Comparison of ENCODE assay signal across 8 cellular contexts in the genomic region with DNA sequence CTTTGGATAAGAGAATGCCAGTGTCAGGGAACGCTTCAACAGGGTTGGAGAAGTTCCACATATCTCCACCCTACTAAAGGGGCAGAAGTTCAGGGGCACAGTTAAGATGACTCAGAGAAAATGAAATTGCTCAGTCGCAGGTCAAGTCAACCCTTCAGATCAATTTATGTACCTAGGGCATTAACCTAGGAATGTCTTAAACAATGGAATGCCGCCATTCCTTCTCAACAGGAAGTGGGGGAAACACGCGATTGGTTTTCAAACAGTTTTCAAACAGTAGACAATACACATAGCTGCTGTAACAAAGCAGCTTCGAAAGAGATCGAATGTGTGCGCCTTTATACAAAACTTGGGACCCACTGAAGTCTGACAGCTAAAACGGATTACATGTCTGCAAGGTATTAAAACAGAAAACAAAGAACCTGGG. TPM values are rescaled to one million over a fixed set of nuclear protein-coding genes. Genes with fewer than 3 reads are reported as not detected.
DNase-seq lines count a peak whose midpoint lies in the region; TF ChIP-seq lines count a peak whose summit lies in the region.

No MANE protein-coding gene starts in this region.

- DNase-seq in AG10803 (ENCODE audit: low read depth) (peak; percentile 65), HK-2 (ENCODE audit: unreplicated experiment) (peak; percentile 29), SK-N-SH (peak; percentile 44), epithelial cell of proximal tubule (ENCODE audit: low read depth) (peak; percentile 53), mucosa of gallbladder (ENCODE audit: low spot score) (peak; percentile 70), NCI-H2196 (lab: John Stamatoyannopoulos, UW; ENCODE audit: unreplicated experiment) (no peak), ecto neural progenitor cell (ENCODE audit: low spot score) (no peak), NCI-H187 treated with DMSO at 0.1 percent for 48 hours (lab: John Stamatoyannopoulos, UW) (no peak)

- peak overlapping the region; percentile 71 to 79 for H3K27ac ChIP-seq in SK-N-SH (ENCODE audit: low read depth in 2 of 2, low read length in 1 of 2)

- WGBS in SK-N-SH (ENCODE audit: low lambda C conversion rate): 2% methylated on average over 9 of the region's 9 CpGs

- peaks cover 7% of the 10 kb centered on the region for H3F3A ChIP-seq in SK-N-SH (replicated peaks; ENCODE audit: insufficient read depth)

- H3K4me3 ChIP-seq in AG10803 (ENCODE audit: low read length) (peak overlapping the region; percentile 98), SK-N-SH (ENCODE audit: low read depth in 2 of 2, low read length in 1 of 2) (peak overlapping the region; percentile 81 to 85), epithelial cell of proximal tubule (ENCODE audit: low read depth, low read length) (peak overlapping the region; percentile 97)

- no peaks in the 10 kb centered on the region for H4K20me1 ChIP-seq in SK-N-SH (ENCODE audit: insufficient read depth)

- CTCF ChIA-PET in SK-N-SH (lab: Yijun Ruan, JAX): interaction anchor here (1.5 to 2.2 kb wide), 2 partner anchors 23 to 417 kb away, joined by 6 to 14 read pairs; no protein-coding TSS in a partner anchor

- peak overlapping the region; percentile 88 for H3K4me2 ChIP-seq in SK-N-SH

- H3K27me3 ChIP-seq in SK-N-SH (ENCODE audit: insufficient read depth): no peaks in the 10 kb centered on the region

- H3K9me3 ChIP-seq in SK-N-SH: no peaks in the 10 kb centered on the region

- H3K4me1 ChIP-seq in SK-N-SH (ENCODE audit: control insufficient read depth in 1 of 2, insufficient read depth in 2 of 2, low read depth in 1 of 2, low read length in 1 of 2): peaks cover 7 to 12% of the 10 kb centered on the region in 2 experiments; a peak in 3 of 4 replicates

- H3K9me2 ChIP-seq in SK-N-SH: no peaks in the 10 kb centered on the region

- TF ChIP-seq CTCF in AG10803 (conservative IDR thresholded peaks at IDR 0.05; ENCODE audit: low read length) (no peak), SK-N-SH (IDR thresholded peaks at IDR 0.05) (no peak), epithelial cell of proximal tubule (conservative IDR thresholded peaks at IDR 0.05; ENCODE audit: low read depth, low read length) (no peak)

- no peak for TF ChIP-seq EP300 in SK-N-SH (IDR thresholded peaks at IDR 0.05; ENCODE audit: borderline replicate concordance in 1 of 2, low read depth in 1 of 2, low read length in 1 of 2)

- H2AFZ ChIP-seq in SK-N-SH (ENCODE audit: low read depth): peak overlapping the region; percentile 55

- H3K36me3 ChIP-seq in SK-N-SH (replicated peaks in 1 of 2; ENCODE audit: control insufficient read depth in 1 of 2, insufficient read depth in 2 of 2, low read length in 1 of 2): peaks cover 28 to 37% of the 10 kb centered on the region in 2 experiments

- POLR2A ChIA-PET in SK-N-SH (lab: Yijun Ruan, JAX): interaction anchor here (1.6 kb wide), 1 partner anchor 361 kb away, joined by 7 read pairs; a partner anchor contains a TSS

- H3K9ac ChIP-seq in SK-N-SH: peak overlapping the region; percentile 95

- no peak for TF ChIP-seq RAD21 in SK-N-SH (IDR thresholded peaks at IDR 0.05; ENCODE audit: low read length)

- H3K79me2 ChIP-seq in SK-N-SH (ENCODE audit: insufficient read depth): peaks cover 62% of the 10 kb centered on the region

TF ChIP-seq in SK-N-SH, 30 proteins besides CTCF, POLR2A, EP300 and RAD21:
- TF ChIP-seq, protein P1, sequence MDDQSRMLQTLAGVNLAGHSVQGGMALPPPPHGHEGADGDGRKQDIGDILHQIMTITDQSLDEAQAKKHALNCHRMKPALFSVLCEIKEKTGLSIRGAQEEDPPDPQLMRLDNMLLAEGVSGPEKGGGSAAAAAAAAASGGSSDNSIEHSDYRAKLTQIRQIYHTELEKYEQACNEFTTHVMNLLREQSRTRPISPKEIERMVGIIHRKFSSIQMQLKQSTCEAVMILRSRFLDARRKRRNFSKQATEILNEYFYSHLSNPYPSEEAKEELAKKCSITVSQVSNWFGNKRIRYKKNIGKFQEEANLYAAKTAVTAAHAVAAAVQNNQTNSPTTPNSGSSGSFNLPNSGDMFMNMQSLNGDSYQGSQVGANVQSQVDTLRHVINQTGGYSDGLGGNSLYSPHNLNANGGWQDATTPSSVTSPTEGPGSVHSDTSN (IDR thresholded peaks at IDR 0.05): no peak
- TF ChIP-seq, protein P2, sequence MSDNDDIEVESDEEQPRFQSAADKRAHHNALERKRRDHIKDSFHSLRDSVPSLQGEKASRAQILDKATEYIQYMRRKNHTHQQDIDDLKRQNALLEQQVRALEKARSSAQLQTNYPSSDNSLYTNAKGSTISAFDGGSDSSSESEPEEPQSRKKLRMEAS (IDR thresholded peaks at IDR 0.05; ENCODE audit: low read depth): peak; percentile 62; the same call in 1 of the 2 replicates
- no peak for TF ChIP-seq TEAD4 (IDR thresholded peaks at IDR 0.05; ENCODE audit: borderline replicate concordance, insufficient read depth)
- peak; percentile 39; the same call in 1 of the 2 replicates for TF ChIP-seq MXI1 (IDR thresholded peaks at IDR 0.05; ENCODE audit: low read depth, low read length)
- TF ChIP-seq YY1 (IDR thresholded peaks at IDR 0.05; ENCODE audit: low read depth): peak; percentile 65; the same call in 1 of the 2 replicates
TF ChIP-seq in SK-N-SH: peak in this region for 3.

RNA-seq across cellular contexts. Expression of a gene that starts 0.9 kb away (rescaled TPM):
- polyA plus RNA-seq in SK-N-SH (2012; rRNA removed): 11.3 and 14.9 TPM in 2 replicates
- polyA plus RNA-seq in SK-N-SH (2012; cell fraction: cytosol; rRNA removed): 18.0 and 21.1 TPM in 2 replicates
- polyA plus RNA-seq in SK-N-SH (2012; cell fraction: nucleus; rRNA removed): 5.6 and 11.6 TPM in 2 replicates
- 66.8 and 76.0 TPM in 2 replicates for total RNA-seq in epithelial cell of proximal tubule
- total RNA-seq in mucosa of gallbladder: 33.5 TPM

RNA-seq across cellular contexts. Expression of a gene that starts 44.6 kb away (rescaled TPM):
- polyA plus RNA-seq in SK-N-SH (2012; rRNA removed): not detected in 2 replicates
- not detected in 2 replicates for polyA plus RNA-seq in SK-N-SH (2012; cell fraction: cytosol; rRNA removed)
- polyA plus RNA-seq in SK-N-SH (2012; cell fraction: nucleus; rRNA removed): not detected in 2 replicates
- total RNA-seq in epithelial cell of proximal tubule (not detected in 2 replicates), mucosa of gallbladder (not detected)

Comparison
In these comparisons a context has a peak if more than half of its experiments do, and no peak if none do; other contexts are left out.
1. DNase-seq: peak in AG10803 (single experiment), HK-2 (single experiment), SK-N-SH (single experiment), epithelial cell of proximal tubule (single experiment) and mucosa of gallbladder (single experiment); none in NCI-H2196 (single experiment), ecto neural progenitor cell (single experiment) and NCI-H187 treated with DMSO at 0.1 percent for 48 hours (single experiment).
2. Peak in every context shown above with its lines, with median percentiles within 50 percentile points of each other: H3K4me3 ChIP-seq.